Comparison of ENCODE assay signal across 8 cellular contexts in the genomic region with DNA sequence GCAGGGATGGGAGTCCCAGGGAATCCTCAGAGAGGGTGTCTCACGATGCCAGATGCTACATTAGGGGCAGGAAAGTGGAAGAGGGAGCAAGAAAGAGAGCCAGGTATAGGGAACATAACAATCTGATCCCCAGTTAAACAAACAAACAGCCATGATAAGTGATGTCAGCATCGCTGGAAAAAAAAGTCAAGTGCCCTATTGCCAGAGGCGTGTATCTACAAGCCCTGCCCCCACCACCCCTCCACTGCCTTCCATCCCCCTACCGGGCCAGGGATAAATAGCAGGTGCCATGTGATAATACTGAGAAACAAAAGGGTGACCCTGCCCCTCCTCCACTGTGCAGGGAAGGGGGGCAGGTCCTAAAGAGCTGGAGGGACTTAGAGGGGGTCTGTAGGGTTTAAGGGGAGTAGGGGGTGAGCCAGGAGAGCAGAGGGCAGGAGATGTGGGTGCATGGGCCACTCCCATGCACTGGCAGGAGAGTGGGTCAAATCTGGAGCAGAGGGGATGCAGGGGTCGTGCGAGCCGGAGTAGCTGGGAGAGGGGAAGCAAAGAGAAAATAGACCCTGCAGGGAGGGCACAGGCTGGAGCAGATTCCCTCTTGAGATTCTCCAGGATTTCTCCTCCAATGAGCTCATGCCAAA. TPM values are rescaled to one million over a fixed set of nuclear protein-coding genes. Genes with fewer than 3 reads are reported as not detected.
DNase-seq lines count a peak whose midpoint lies in the region; ATAC-seq, FAIRE-seq and TF ChIP-seq lines count a peak whose summit lies in the region.

No MANE protein-coding gene starts in this region.

- FAIRE-seq in HTR-8/SVneo (lab: Jason Lieb, UNC) (no peak), frontal cortex (lab: Jason Lieb, UNC) (no peak)

- TF ChIP-seq CTCF in NB4 (IDR thresholded peaks at IDR 0.05; ENCODE audit: low read depth, low read length) (peak; percentile 10), kidney epithelial cell (IDR thresholded peaks at IDR 0.05; ENCODE audit: insufficient read depth, low read length, poor library complexity, severe bottlenecking) (peak; percentile 17)

- H3K4me3 ChIP-seq in NB4 (ENCODE audit: low read depth, low read length) = no peak overlapping the region
- no peak overlapping the region for H3K4me3 ChIP-seq in kidney epithelial cell (ENCODE audit: low read depth, low read length)

- ATAC-seq in esophagus mucosa = no peak

- peak; percentile 97 for DNase-seq in DMS79 treated with DMSO at 0.1 percent for 48 hours (lab: John Stamatoyannopoulos, UW)
- DNase-seq in NB4 (ENCODE audit: low read depth) = peak; percentile 38
- DNase-seq in RPMI8226 = peak; percentile 73
- no peak for DNase-seq in kidney epithelial cell (ENCODE audit: low read depth)
- no peak for DNase-seq in HTR-8/SVneo (ENCODE audit: insufficient read length, low spot score)
- no peak for DNase-seq in frontal cortex (ENCODE audit: low spot score in 2 of 2)
- no peak for DNase-seq in ureter (ENCODE audit: low spot score)

- H3K27me3 ChIP-seq in kidney epithelial cell (ENCODE audit: control insufficient read depth, insufficient read depth, low read length) = peaks cover 8% of the 10 kb centered on the region

- H3K36me3 ChIP-seq in kidney epithelial cell (ENCODE audit: control insufficient read depth, insufficient read depth, low read length) = no peaks in the 10 kb centered on the region

- TF ChIP-seq POLR2A in NB4 (IDR thresholded peaks at IDR 0.05; ENCODE audit: extremely low read depth, insufficient read length) = no peak

RNA-seq across cellular contexts. Expression of gene SLC26A9, which starts 3.4 kb away (rescaled TPM):
- total RNA-seq in kidney epithelial cell (not detected in 2 replicates), esophagus mucosa (2.3 TPM), frontal cortex (not detected), ureter (0.13 TPM)

Comparison
In these comparisons a context has a peak if more than half of its experiments do, and no peak if none do; other contexts are left out.
1. DNase-seq: peak in DMS79 treated with DMSO at 0.1 percent for 48 hours (single experiment), NB4 (single experiment) and RPMI8226 (single experiment); none in kidney epithelial cell (single experiment), HTR-8/SVneo (single experiment), frontal cortex (0 of 2) and ureter (single experiment).